In genomic region chr19:39499082-39499642, GRCh38 we compare ENCODE assay signal across 2 cellular contexts.
TF ChIP-seq lines count a peak whose summit lies in the region.

No MANE protein-coding gene starts in this region.

TF ChIP-seq in GM12878, 131 proteins besides CTCF, POLR2A, EP300 and RAD21 (continues in another document):
- TF ChIP-seq BCL11A (IDR thresholded peaks at IDR 0.05; ENCODE audit: low read depth, low read length) = no peak
- TF ChIP-seq TCF12 (IDR thresholded peaks at IDR 0.05; ENCODE audit: low read depth, low read length) = no peak
- TF ChIP-seq USF2 (IDR thresholded peaks at IDR 0.05; ENCODE audit: borderline replicate concordance, low read depth, low read length) = no peak
- no peak for TF ChIP-seq CREB1 (IDR thresholded peaks at IDR 0.05; ENCODE audit: low read depth)
- TF ChIP-seq ZBTB4 (CRISPR knock-in tag; IDR thresholded peaks at IDR 0.05) = no peak
- TF ChIP-seq KAT2A (conservative IDR thresholded peaks at IDR 0.05; ENCODE audit: control insufficient read depth, low read depth, low read length) = no peak
- no peak for TF ChIP-seq ASH2L (IDR thresholded peaks at IDR 0.05; ENCODE audit: borderline replicate concordance, low read depth)
- TF ChIP-seq ZZZ3 (IDR thresholded peaks at IDR 0.05; ENCODE audit: control insufficient read depth, insufficient read length, low read depth) = no peak
- no peak for TF ChIP-seq CBFB (IDR thresholded peaks at IDR 0.05; ENCODE audit: low read depth)
- TF ChIP-seq ZNF274 (IDR thresholded peaks at IDR 0.05; ENCODE audit: insufficient read depth, insufficient read length) = no peak
- peak; percentile 63 for TF ChIP-seq IKZF1 (conservative IDR thresholded peaks at IDR 0.05)
- TF ChIP-seq BMI1 (IDR thresholded peaks at IDR 0.05; ENCODE audit: borderline replicate concordance) = no peak
- TF ChIP-seq ZBTB40 (IDR thresholded peaks at IDR 0.05; ENCODE audit: borderline replicate concordance) = no peak
- no peak for TF ChIP-seq NFIC (IDR thresholded peaks at IDR 0.05; ENCODE audit: low read depth, low read length)
- TF ChIP-seq ZNF622 (IDR thresholded peaks at IDR 0.05) = no peak
- TF ChIP-seq IKZF2 (IDR thresholded peaks at IDR 0.05) = no peak
- TF ChIP-seq FOXK2 (IDR thresholded peaks at IDR 0.05) = no peak
- TF ChIP-seq ZBTB11 (CRISPR knock-in tag; IDR thresholded peaks at IDR 0.05) = no peak
- TF ChIP-seq ATF7 (IDR thresholded peaks at IDR 0.05; ENCODE audit: low read depth) = no peak

TF ChIP-seq in neural cell, 6 proteins besides CTCF, POLR2A, EP300 and RAD21:
- no peak for TF ChIP-seq MXI1 (conservative IDR thresholded peaks at IDR 0.05; ENCODE audit: poor library complexity, severe bottlenecking)
- no peak for TF ChIP-seq EZH2 (IDR thresholded peaks at IDR 0.05; ENCODE audit: borderline replicate concordance, insufficient read depth, low read length, poor library complexity, severe bottlenecking)
- no peak for TF ChIP-seq SMC3 (conservative IDR thresholded peaks at IDR 0.05; ENCODE audit: poor library complexity)
- no peak for TF ChIP-seq REST (IDR thresholded peaks at IDR 0.05; ENCODE audit: borderline replicate concordance)
- TF ChIP-seq POLR2AphosphoS5 (IDR thresholded peaks at IDR 0.05) = no peak
